Comparison of ENCODE assay signal across 8 cellular contexts in the genomic region with DNA sequence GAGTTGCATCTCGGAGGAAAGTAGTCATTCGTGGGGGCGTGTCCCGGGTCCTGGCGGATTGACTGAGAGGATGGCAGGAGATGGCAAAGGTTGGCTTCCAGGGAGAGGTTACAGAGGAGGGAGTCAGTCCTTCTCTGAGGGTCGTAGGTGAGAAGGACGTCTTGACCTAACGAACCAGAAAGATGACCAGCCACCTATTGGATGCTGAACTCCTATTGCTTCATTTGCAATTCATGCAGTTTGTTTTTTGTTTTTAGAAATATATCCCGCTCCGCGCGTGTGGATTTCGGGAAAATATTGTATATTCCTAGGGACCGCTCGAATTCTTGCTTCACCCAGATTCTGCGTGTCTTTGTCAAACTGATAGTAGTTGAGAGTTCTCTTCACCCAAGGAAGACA. TPM values are rescaled to one million over a fixed set of nuclear protein-coding genes. Genes with fewer than 3 reads are reported as not detected.
DNase-seq lines count a peak whose midpoint lies in the region; ATAC-seq and TF ChIP-seq lines count a peak whose summit lies in the region.

No MANE protein-coding gene starts in this region.

- no peak for TF ChIP-seq POLR2A in spleen (IDR thresholded peaks at IDR 0.05)

- intact Hi-C loops in spleen (cut with DNase I; ENCODE audit: low total_unique reads), result no loop called here

- peak overlapping the region; percentile 94 for H3K27ac Mint-ChIP-seq in activated naive CD8-positive, alpha-beta T cell treated with anti-CD3 and anti-CD28 coated beads, Interleukin-2, amount 50 U/mL, for 24 hours

- H3K4me3 Mint-ChIP-seq in activated naive CD8-positive, alpha-beta T cell treated with anti-CD3 and anti-CD28 coated beads, Interleukin-2, amount 50 U/mL, for 24 hours, result peak overlapping the region; percentile 95

- 4 to 5% (median 5%) methylated on average over 16 of the region's 16 CpGs for WGBS in spleen, 5 donors

- no peak for ATAC-seq in activated naive CD8-positive, alpha-beta T cell treated with anti-CD3 and anti-CD28 coated beads, Interleukin-2, amount 50 U/mL, for 24 hours
- no peak for ATAC-seq in HG03280 (IDR thresholded peaks at IDR 0.05; ENCODE audit: unreplicated experiment)
- ATAC-seq in GM21528 (IDR thresholded peaks at IDR 0.05; ENCODE audit: low FRiP score, unreplicated experiment), result no peak
- no peak for ATAC-seq in HG03378 (IDR thresholded peaks at IDR 0.05; ENCODE audit: unreplicated experiment)

- peak overlapping the region; percentile 55 to 91 (median 88) for H3K27ac ChIP-seq in spleen

- H3K27me3 ChIP-seq in GM06990 (replicated peaks; ENCODE audit: control insufficient read depth, insufficient read depth, low read length), result no peaks in the 10 kb centered on the region
- H3K27me3 ChIP-seq in spleen (replicated peaks in 1 of 7), result no peaks in the 10 kb centered on the region

- no peaks in the 10 kb centered on the region for H3K9me3 Mint-ChIP-seq in activated naive CD8-positive, alpha-beta T cell treated with anti-CD3 and anti-CD28 coated beads, Interleukin-2, amount 50 U/mL, for 24 hours

- no peaks in the 10 kb centered on the region for H3K9me3 ChIP-seq in spleen

- no peaks in the 10 kb centered on the region for H3K27me3 Mint-ChIP-seq in activated naive CD8-positive, alpha-beta T cell treated with anti-CD3 and anti-CD28 coated beads, Interleukin-2, amount 50 U/mL, for 24 hours

- TF ChIP-seq CTCF in GM06990 (IDR thresholded peaks at IDR 0.05; ENCODE audit: insufficient read depth, low read length, poor library complexity, severe bottlenecking) (no peak), spleen (IDR thresholded peaks at IDR 0.05 in 8 of 11, conservative IDR thresholded peaks at IDR 0.05 in 3 of 11) (no peak)

- H3K36me3 Mint-ChIP-seq in activated naive CD8-positive, alpha-beta T cell treated with anti-CD3 and anti-CD28 coated beads, Interleukin-2, amount 50 U/mL, for 24 hours (ENCODE audit: low read depth), result peaks cover 4% of the 10 kb centered on the region

- DNase-seq in GM06990 (ENCODE audit: extremely low read depth, insufficient read length) (no peak), NCI-H460 (ENCODE audit: extremely low read depth, low read depth) (peak; percentile 54), spleen (no peak)
- DNase-seq in activated naive CD8-positive, alpha-beta T cell treated with anti-CD3 and anti-CD28 coated beads, Interleukin-2, amount 50 U/mL, for 24 hours, result peak; percentile 81

- peaks cover 45% of the 10 kb centered on the region for H3K4me1 Mint-ChIP-seq in activated naive CD8-positive, alpha-beta T cell treated with anti-CD3 and anti-CD28 coated beads, Interleukin-2, amount 50 U/mL, for 24 hours

- H3K4me1 ChIP-seq in spleen, result peaks cover 0 to 40% (median 25%) of the 10 kb centered on the region in 6 donors

- H3K4me3 ChIP-seq in GM06990 (replicated peaks; ENCODE audit: low read depth, low read length) (peak overlapping the region; percentile 90), iPS-11a (ENCODE audit: low read depth, low read length) (peak overlapping the region; percentile 82), spleen (peak overlapping the region; percentile 49 to 88 (median 78))

- H3K36me3 ChIP-seq in GM06990 (ENCODE audit: control insufficient read depth, insufficient read depth, low read length), result no peaks in the 10 kb centered on the region
- no peaks in the 10 kb centered on the region for H3K36me3 ChIP-seq in spleen

RNA-seq across cellular contexts. Expression of gene DISP1, which starts 0.5 kb away (rescaled TPM):
- total RNA-seq in NCI-H460 (2014; rRNA removed; shearing (Covaris generic)), result 12.2 and 15.0 TPM in 2 replicates
- polyA plus RNA-seq in NCI-H460 (2014; cell fraction: nucleus; rRNA removed), result 13.4 and 15.3 TPM in 2 replicates
- 10 to 100 TPM in 3 of 7 donors, 1 to 10 TPM in 4; 4.4 to 14.3 (median 8.3) TPM for total RNA-seq in spleen
- 1 to 10 TPM; 1.5 to 1.9 (median 1.8) TPM for polyA plus RNA-seq in spleen

Comparison
In these comparisons a context has a peak if more than half of its experiments do, and no peak if none do; other contexts are left out.
1. DNase-seq: peak in NCI-H460 (single experiment) and activated naive CD8-positive, alpha-beta T cell treated with anti-CD3 and anti-CD28 coated beads, Interleukin-2, amount 50 U/mL, for 24 hours (single experiment); none in GM06990 (single experiment) and spleen (single experiment).
2. Peak in every context shown above with its lines, with median percentiles within 50 percentile points of each other: H3K4me3 ChIP-seq.